Comparison of ENCODE assay signal across 6 cellular contexts in the genomic region with DNA sequence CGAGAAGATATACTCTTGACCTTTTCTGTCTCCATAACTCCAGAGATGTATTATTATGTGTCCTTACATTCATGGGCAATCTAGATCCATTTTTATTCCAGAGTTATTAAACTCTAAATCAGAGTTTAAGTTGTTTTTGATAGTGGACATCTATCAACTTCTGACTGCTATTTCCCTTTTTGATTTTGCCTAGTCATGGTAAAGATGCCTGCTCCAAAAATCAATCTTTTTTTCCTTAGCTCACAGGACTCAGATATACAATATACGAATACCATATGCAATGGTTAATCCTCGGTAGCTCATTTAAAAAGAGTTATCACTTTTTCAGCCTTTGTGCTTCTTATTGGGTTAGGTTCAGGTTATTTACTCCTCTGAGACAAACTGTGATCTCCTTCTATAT.
"Had no signal": no experiment of that assay in that cellular context is flagged by ENCODE, and none has a peak within 500 bp of the region (broad histone marks: within the 10 kb centered on the region; RNA-seq: fewer than 3 reads in every experiment).

No MANE protein-coding gene starts in this region.

- H3K4me2 ChIP-seq: KMS-11 had no signal

- H3K9ac ChIP-seq: KMS-11 had no signal

- FAIRE-seq: HTR-8/SVneo had no signal

- H3K27ac ChIP-seq: HL-60, KMS-11 had no signal

- DNase-seq: Karpas-422, KBM-7, KG1 had no signal
